Comparison of ENCODE assay signal across 34 cellular contexts in the genomic region with DNA sequence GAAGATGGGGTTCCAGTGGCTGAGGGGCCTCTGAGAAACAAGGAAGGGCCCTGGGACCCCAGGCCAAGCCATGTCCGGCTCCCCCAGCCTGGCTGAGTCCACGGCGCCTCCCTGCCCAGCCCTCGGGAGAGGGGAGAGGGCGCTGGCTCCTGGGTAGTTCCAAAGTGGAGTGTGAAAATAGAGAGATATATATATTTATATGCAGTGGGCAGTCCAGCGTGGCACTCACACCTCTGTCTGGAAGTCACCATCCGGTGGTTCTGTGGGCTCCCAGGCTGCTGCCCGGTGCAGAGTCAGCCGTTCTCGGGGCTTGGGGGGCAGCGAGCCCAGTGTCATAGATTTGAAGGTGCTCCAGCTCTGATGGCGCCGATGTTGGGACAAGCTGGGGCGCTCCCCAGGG. TPM values are rescaled to one million over a fixed set of nuclear protein-coding genes. Genes with fewer than 3 reads are reported as not detected.
"Had no signal": no experiment of that assay in that cellular context is flagged by ENCODE, and none has a peak within 500 bp of the region (broad histone marks: within the 10 kb centered on the region; RNA-seq: fewer than 3 reads in every experiment).

No MANE protein-coding gene starts in this region.

- DNase-seq: activated B cell treated with CpG ODN at 0.5 μM for 24 hours; activated CD4-positive, alpha-beta memory T cell treated with anti-CD3 and anti-CD28 coated beads for 36 hours; activated CD4-positive, alpha-beta T cell treated with anti-CD3 and anti-CD28 coated beads for 4 hours; activated CD4-positive, alpha-beta T cell treated with anti-CD3 and anti-CD28 coated beads, Interleukin-2, amount 10 ng/mL, durations not matched to agents 24 days and 14 days; activated CD4-positive, alpha-beta T cell treated with anti-CD3 and anti-CD28 coated beads, Interleukin-2, amount 50 U/mL, for 1 hour; activated CD4-positive, alpha-beta T cell treated with anti-CD3 and anti-CD28 coated beads, Interleukin-2, amount 50 U/mL, for 4 hours; activated CD4-positive, CD25-positive, alpha-beta regulatory T cell treated with anti-CD3 and anti-CD28 coated beads, Interleukin-2, amount 50 U/mL, for 72 hours; activated CD8-positive, alpha-beta memory T cell treated with anti-CD3 and anti-CD28 coated beads, Interleukin-2, amount 50 U/mL, for 4 hours; activated CD8-positive, alpha-beta T cell treated with anti-CD3 and anti-CD28 coated beads for 36 hours; activated effector memory CD4-positive, alpha-beta T cell treated with anti-CD3 and anti-CD28 coated beads, Interleukin-2, amount 50 U/mL, for 16 hours; activated gamma-delta T cell treated with Interleukin-2 at 50 U/mL for 16 hours; activated naive CD4-positive, alpha-beta T cell; activated naive CD4-positive, alpha-beta T cell treated with anti-CD3 and anti-CD28 coated beads for 36 hours; activated naive CD4-positive, alpha-beta T cell treated with anti-CD3 and anti-CD28 coated beads, Interleukin-2, amount 50 U/mL, for 16 hours; activated naive CD8-positive, alpha-beta T cell treated with anti-CD3 and anti-CD28 coated beads for 36 hours; activated T-cell treated with anti-CD3 and anti-CD28 coated beads for 4 hours; activated T-cell treated with anti-CD3 and anti-CD28 coated beads, Interleukin-2, amount 50 U/mL, for 1 hour; activated T-cell treated with anti-CD3 and anti-CD28 coated beads, Interleukin-2, amount 50 U/mL, for 4 hours; activated T-cell treated with anti-CD3 and anti-CD28 coated beads, Interleukin-2, amount 50 U/mL, for 72 hours; adrenal gland; amniotic stem cell; aorta; body of pancreas; brain microvascular endothelial cell; central memory CD4-positive, alpha-beta T cell; T-helper 1 cell; T-helper 2 cell; T-helper 9 cell had no signal

- H3K9me3 ChIP-seq: adrenal gland, body of pancreas, breast epithelium had no signal

- H3K4me3 ChIP-seq: adrenal gland, body of pancreas, breast epithelium had no signal

- H3K27ac ChIP-seq: adrenal gland, body of pancreas, brain microvascular endothelial cell, breast epithelium, VCaP had no signal

- H3K36me3 ChIP-seq: adrenal gland, brain microvascular endothelial cell, breast epithelium had no signal

- H3K27me3 ChIP-seq: adrenal gland, brain microvascular endothelial cell, breast epithelium had no signal

- ATAC-seq: activated CD8-positive, alpha-beta T cell treated with anti-CD3 and anti-CD28 coated beads for 36 hours; activated naive CD4-positive, alpha-beta T cell treated with anti-CD3 and anti-CD28 coated beads, Interleukin-2, amount 50 U/mL, for 72 hours; activated T-cell treated with anti-CD3 and anti-CD28 coated beads, Interleukin-2, amount 50 U/mL, for 4 hours; activated T-cell treated with anti-CD3 and anti-CD28 coated beads, Interleukin-2, amount 50 U/mL, for 72 hours; activated T-helper 17 cell treated with anti-CD3 and anti-CD28 coated beads, Interleukin-2, amount 50 U/mL, for 72 hours; body of pancreas had no signal

- H3K4me1 ChIP-seq: adrenal gland, body of pancreas, breast epithelium had no signal

RNA-seq across cellular contexts. Expression of a gene that starts 23.4 kb away (rescaled TPM):
- total RNA-seq: activated CD4-positive, alpha-beta T cell treated with anti-CD3 and anti-CD28 coated beads, Interleukin-2, amount 10 ng/mL, durations not matched to agents 24 days and 14 days; activated CD8-positive, alpha-beta memory T cell treated with anti-CD3 and anti-CD28 coated beads for 36 hours; activated T-helper 1 cell treated with anti-CD3 and anti-CD28 coated beads, Interleukin-12 subunit alpha, Interleukin-12 subunit beta, Interleukin-2, Interleukin-4 antibody, amounts not matched to agents 30 ng/mL and 10 ng/mL and 1 ng/mL, durations not matched to agents 14 hours and 24 hours and 36 hours; activated T-helper 17 cell treated with anti-CD3 and anti-CD28 coated beads, Interleukin-2, amount 50 U/mL, for 72 hours had no signal
